8 cellular contexts compared by ENCODE assay signal in genomic region chr7:143345428-143345900, GRCh38. TPM values are rescaled to one million over a fixed set of nuclear protein-coding genes. Genes with fewer than 3 reads are reported as not detected.
DNase-seq lines count a peak whose midpoint lies in the region; ATAC-seq and TF ChIP-seq lines count a peak whose summit lies in the region.

No MANE protein-coding gene starts in this region.

- peak; percentile 28; the same call in 1 of the 2 replicates for TF ChIP-seq CTCF in AG10803 (conservative IDR thresholded peaks at IDR 0.05; ENCODE audit: low read length)
- peak; percentile 38 for TF ChIP-seq CTCF in fibroblast of the aortic adventitia (IDR thresholded peaks at IDR 0.05; ENCODE audit: insufficient read depth, low read length)
- TF ChIP-seq CTCF in parathyroid adenoma (IDR thresholded peaks at IDR 0.05) = peak; percentile 41
- peak in 1 of 3 experiments; percentile 38 for TF ChIP-seq CTCF in vagina (IDR thresholded peaks at IDR 0.05)

- H2AFZ ChIP-seq in parathyroid adenoma = peak overlapping the region; percentile 79

- no peak overlapping the region for H3K4me3 ChIP-seq in AG10803 (ENCODE audit: low read length)
- no peak overlapping the region for H3K4me3 ChIP-seq in fibroblast of the aortic adventitia (ENCODE audit: low read depth, low read length)
- no peak overlapping the region for H3K4me3 ChIP-seq in parathyroid adenoma (ENCODE audit: low read depth, low read length)
- H3K4me3 ChIP-seq in vagina = peak overlapping the region; percentile 1 to 25

- H3K27me3 ChIP-seq in parathyroid adenoma (ENCODE audit: control insufficient read depth, insufficient read depth, low read length) = no peaks in the 10 kb centered on the region
- H3K27me3 ChIP-seq in vagina = no peaks in the 10 kb centered on the region

- H3K27ac ChIP-seq in parathyroid adenoma (no peak overlapping the region), vagina (no peak overlapping the region)

- no peaks in the 10 kb centered on the region for H3K79me2 ChIP-seq in parathyroid adenoma

- TF ChIP-seq POLR2A in vagina (IDR thresholded peaks at IDR 0.05) = no peak

- H3K4me2 ChIP-seq in parathyroid adenoma (ENCODE audit: low read length) = no peak overlapping the region

- no peak overlapping the region for H3K9ac ChIP-seq in parathyroid adenoma

- H3K4me1 ChIP-seq in parathyroid adenoma = peaks cover 4% of the 10 kb centered on the region
- H3K4me1 ChIP-seq in vagina = peaks cover 6% of the 10 kb centered on the region

- intact Hi-C loops in vagina (cut with DNase I) = no loop called here

- no peaks in the 10 kb centered on the region for H3K36me3 ChIP-seq in parathyroid adenoma (ENCODE audit: control insufficient read depth, insufficient read depth, low read length)
- H3K36me3 ChIP-seq in vagina = no peaks in the 10 kb centered on the region

- H3K9me3 ChIP-seq in parathyroid adenoma (ENCODE audit: control insufficient read depth, low read length) = no peaks in the 10 kb centered on the region
- no peaks in the 10 kb centered on the region for H3K9me3 ChIP-seq in vagina

- DNase-seq in AG10803 (ENCODE audit: low read depth) = no peak
- peak; percentile 80 for DNase-seq in NCI-H2227 (lab: John Stamatoyannopoulos, UW; ENCODE audit: unreplicated experiment)
- DNase-seq in activated T-cell treated with anti-CD3 and anti-CD28 coated beads, Interleukin-2, amount 50 U/mL, for 1 hour = peak; percentile 70
- DNase-seq in fibroblast of the aortic adventitia (ENCODE audit: low read depth) = no peak
- no peak for DNase-seq in vagina (ENCODE audit: extremely low spot score in 2 of 2)
- no peak for DNase-seq in NCI-H1436 treated with DMSO at 0.1 percent for 48 hours (lab: John Stamatoyannopoulos, UW)

- ATAC-seq in GM21367 (IDR thresholded peaks at IDR 0.05; ENCODE audit: unreplicated experiment) = peak; percentile 84

RNA-seq across cellular contexts. Expression of gene FAM131B, which starts 17.0 kb away (rescaled TPM):
- total RNA-seq in fibroblast of the aortic adventitia (ENCODE audit: low replicate concordance) (3.2 and 4.0 TPM in 2 replicates), vagina (1.5 TPM)

RNA-seq across cellular contexts. Expression of gene CLCN1, which starts 29.6 kb away (rescaled TPM):
- total RNA-seq in fibroblast of the aortic adventitia (ENCODE audit: low replicate concordance) (0.16 TPM in 1 of 2 replicates, not detected in the other), vagina (not detected)

RNA-seq across cellular contexts. Expression of gene ZYX, which starts 35.7 kb away (rescaled TPM):
- 41.6 and 48.4 TPM in 2 replicates for total RNA-seq in fibroblast of the aortic adventitia (ENCODE audit: low replicate concordance)
- 86.2 TPM for total RNA-seq in vagina

RNA-seq across cellular contexts. Expression of gene CASP2, which starts 57.3 kb away (rescaled TPM):
- total RNA-seq in fibroblast of the aortic adventitia (ENCODE audit: low replicate concordance) = 18.4 and 19.8 TPM in 2 replicates
- total RNA-seq in vagina = 24.8 TPM

Comparison
In these comparisons a context has a peak if more than half of its experiments do, and no peak if none do; other contexts are left out.
1. DNase-seq: peak in NCI-H2227 (single experiment) and activated T-cell treated with anti-CD3 and anti-CD28 coated beads, Interleukin-2, amount 50 U/mL, for 1 hour (single experiment); none in AG10803 (single experiment), fibroblast of the aortic adventitia (single experiment), vagina (0 of 2) and NCI-H1436 treated with DMSO at 0.1 percent for 48 hours (single experiment).
2. H3K4me3 ChIP-seq: peak in vagina (2 of 2); none in AG10803 (single experiment), fibroblast of the aortic adventitia (single experiment) and parathyroid adenoma (single experiment).